10 cellular contexts compared by ENCODE assay signal in genomic region chr6:122118945-122119506, GRCh38.
"Had no signal": no experiment of that assay in that cellular context is flagged by ENCODE, and none has a peak within 500 bp of the region (broad histone marks: within the 10 kb centered on the region; RNA-seq: fewer than 3 reads in every experiment).

No MANE protein-coding gene starts in this region.

- H3K9ac ChIP-seq: KMS-11 had no signal

- H3K9me3 Mint-ChIP-seq: GM23338, H9, HFFc6 had no signal

- H3K4me3 ChIP-seq: GM23338 had no signal

- H3K4me3 Mint-ChIP-seq: GM23338, H9, HFFc6 had no signal

- DNase-seq: H9, HCEC 1CT, HFFc6, IMR-90, KBM-7 had no signal

- H2AFZ ChIP-seq: GM23338 had no signal

- H3K27ac Mint-ChIP-seq: GM23338, HFFc6 had no signal

- FAIRE-seq: H1, H54 had no signal

- H3K27ac ChIP-seq: HL-60, KMS-11 had no signal

- H3K4me2 ChIP-seq: GM23338, KMS-11 had no signal

- H3K4me1 Mint-ChIP-seq: GM23338, H9 had no signal

- ATAC-seq: GM23338 had no signal
